Comparison of ENCODE assay signal across 1 cellular context in the genomic region with DNA sequence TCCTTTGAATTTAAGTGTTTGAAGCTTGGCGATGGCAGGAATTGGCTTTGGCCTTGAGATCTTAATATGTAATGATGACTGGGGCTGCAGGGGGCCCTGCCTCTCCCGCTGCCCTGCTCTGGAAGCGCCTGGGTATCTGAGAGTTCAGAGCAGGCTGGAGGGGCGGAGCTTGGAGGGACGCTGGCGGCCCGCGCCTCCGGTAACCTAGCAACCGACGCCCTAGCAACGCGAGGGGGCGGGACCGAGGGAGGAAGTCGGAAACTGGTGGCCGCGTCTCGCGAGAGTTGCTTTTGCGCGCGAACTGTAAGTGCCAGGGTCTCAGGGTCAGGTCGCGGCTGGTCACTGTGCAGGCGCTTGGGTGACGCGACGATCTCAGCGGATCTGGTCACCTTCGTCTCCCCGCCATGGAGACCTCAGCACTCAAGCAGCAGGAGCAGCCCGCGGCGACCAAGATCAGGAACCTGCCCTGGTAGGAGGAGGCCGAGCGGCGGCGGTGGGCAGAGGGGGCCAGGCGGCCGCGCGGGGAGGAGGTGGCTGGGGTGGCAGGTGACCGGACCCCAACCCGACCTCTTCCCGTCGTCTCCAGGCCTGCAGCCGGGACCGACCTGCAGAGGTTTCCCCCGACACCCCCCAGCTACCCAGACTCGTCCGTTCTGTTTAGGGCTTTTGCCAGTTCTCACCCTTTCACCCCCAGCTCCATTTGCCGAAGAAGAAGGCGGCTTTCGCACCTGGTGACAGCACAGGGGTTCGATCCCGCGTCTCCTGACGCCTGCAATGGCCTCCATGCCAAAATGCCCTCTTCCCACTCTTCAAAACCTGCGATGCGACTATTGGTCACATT.
TF ChIP-seq lines count a peak whose summit lies in the region.

A gene with protein sequence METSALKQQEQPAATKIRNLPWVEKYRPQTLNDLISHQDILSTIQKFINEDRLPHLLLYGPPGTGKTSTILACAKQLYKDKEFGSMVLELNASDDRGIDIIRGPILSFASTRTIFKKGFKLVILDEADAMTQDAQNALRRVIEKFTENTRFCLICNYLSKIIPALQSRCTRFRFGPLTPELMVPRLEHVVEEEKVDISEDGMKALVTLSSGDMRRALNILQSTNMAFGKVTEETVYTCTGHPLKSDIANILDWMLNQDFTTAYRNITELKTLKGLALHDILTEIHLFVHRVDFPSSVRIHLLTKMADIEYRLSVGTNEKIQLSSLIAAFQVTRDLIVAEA (plus strand): TSS at position 280 of the 841 bp plus-strand sequence. CDS start 125 bp downstream, at position 405.

TF ChIP-seq in HepG2, 621 proteins besides CTCF, POLR2A, EP300 and RAD21 (continued from another document and continues in another):
- TF ChIP-seq MAZ (IDR thresholded peaks at IDR 0.05; ENCODE audit: borderline replicate concordance, low read depth, low read length) (peak; percentile 40; the same call in 1 of the 2 replicates), MAZ (CRISPR knock-in tag; IDR thresholded peaks at IDR 0.05; ENCODE audit: low read depth) (no peak), HHEX (CRISPR knock-in tag; IDR thresholded peaks at IDR 0.05) (no peak), KLF13 (CRISPR knock-in tag; IDR thresholded peaks at IDR 0.05) (0 out of 2 replicates have a peak, but pooled peaks have one; percentile 49), MIER3 (CRISPR knock-in tag; IDR thresholded peaks at IDR 0.05; ENCODE audit: borderline replicate concordance) (peak; percentile 64; the same call in 1 of the 2 replicates), FOXA3 (CRISPR knock-in tag; IDR thresholded peaks at IDR 0.05) (peak; percentile 50; the same call in 1 of the 2 replicates), XRCC5 (optimal IDR thresholded peaks at IDR 0.05; ENCODE audit: low read length) (no peak), MXD4 (CRISPR knock-in tag; IDR thresholded peaks at IDR 0.05) (peak; percentile 89), MLLT10 (CRISPR knock-in tag; IDR thresholded peaks at IDR 0.05) (no peak), SIN3B (IDR thresholded peaks at IDR 0.05; ENCODE audit: low read length) (peak; percentile 87), ARNT (IDR thresholded peaks at IDR 0.05) (no peak), MYNN (CRISPR knock-in tag; IDR thresholded peaks at IDR 0.05; ENCODE audit: low read depth) (0 out of 2 replicates have a peak, but pooled peaks have one; percentile 48), SAP130 (CRISPR knock-in tag; IDR thresholded peaks at IDR 0.05; ENCODE audit: low read depth) (peak; percentile 98), ZNF605 (CRISPR knock-in tag; IDR thresholded peaks at IDR 0.05) (peak; percentile 92), HOXD1 (CRISPR knock-in tag; IDR thresholded peaks at IDR 0.05) (0 out of 2 replicates have a peak, but pooled peaks have one; percentile 55), ZNF879 (CRISPR knock-in tag; IDR thresholded peaks at IDR 0.05) (no peak), CREM (IDR thresholded peaks at IDR 0.05) (peak; percentile 44; the same call in 1 of the 2 replicates), CREM (CRISPR knock-in tag; IDR thresholded peaks at IDR 0.05) (no peak), ZNF292 (CRISPR knock-in tag; IDR thresholded peaks at IDR 0.05; ENCODE audit: borderline replicate concordance, low read depth) (0 out of 2 replicates have a peak, but pooled peaks have one; percentile 30), ATAD3A (CRISPR knock-in tag; IDR thresholded peaks at IDR 0.05) (no peak), ZNF724P (CRISPR knock-in tag; IDR thresholded peaks at IDR 0.05; ENCODE audit: borderline replicate concordance) (peak; percentile 71; the same call in 1 of the 2 replicates), HNRNPLL (IDR thresholded peaks at IDR 0.05; ENCODE audit: low read depth, low read length, poor library complexity, severe bottlenecking) (peak; percentile 35), MYC (CRISPR knock-in tag; IDR thresholded peaks at IDR 0.05; ENCODE audit: borderline replicate concordance) (peak; percentile 76; the same call in 1 of the 2 replicates), FOXO1 (CRISPR knock-in tag; IDR thresholded peaks at IDR 0.05) (peak; percentile 34; the same call in 1 of the 2 replicates), ZFP41 (CRISPR knock-in tag; IDR thresholded peaks at IDR 0.05; ENCODE audit: borderline replicate concordance) (peak; percentile 87; the same call in 1 of the 2 replicates), ZNF430 (CRISPR knock-in tag; IDR thresholded peaks at IDR 0.05) (peak; percentile 79; the same call in 1 of the 2 replicates), CREB3 (CRISPR knock-in tag; IDR thresholded peaks at IDR 0.05) (0 out of 2 replicates have a peak, but pooled peaks have one; percentile 39), HMGXB3 (CRISPR knock-in tag; IDR thresholded peaks at IDR 0.05; ENCODE audit: borderline replicate concordance) (0 out of 2 replicates have a peak, but pooled peaks have one; percentile 47), ZNF225 (CRISPR knock-in tag; IDR thresholded peaks at IDR 0.05) (0 out of 2 replicates have a peak, but pooled peaks have one; percentile 61), MTA1 (CRISPR knock-in tag; IDR thresholded peaks at IDR 0.05; ENCODE audit: borderline replicate concordance) (no peak; the same call in 1 of the 2 replicates), ZNF280B (CRISPR knock-in tag; IDR thresholded peaks at IDR 0.05; ENCODE audit: borderline replicate concordance) (peak; percentile 73; the same call in 1 of the 2 replicates), MIER2 (CRISPR knock-in tag; IDR thresholded peaks at IDR 0.05) (peak; percentile 24; the same call in 1 of the 2 replicates), SMAD9 (CRISPR knock-in tag; IDR thresholded peaks at IDR 0.05) (no peak), TFDP2 (CRISPR knock-in tag; IDR thresholded peaks at IDR 0.05) (peak; percentile 99), NR2C2 (CRISPR knock-in tag; IDR thresholded peaks at IDR 0.05; ENCODE audit: borderline replicate concordance) (peak; percentile 86), ZNF598 (CRISPR knock-in tag; IDR thresholded peaks at IDR 0.05; ENCODE audit: borderline replicate concordance) (peak; percentile 83; the same call in 1 of the 2 replicates), REPIN1 (CRISPR knock-in tag; IDR thresholded peaks at IDR 0.05; ENCODE audit: borderline replicate concordance, low read depth) (peak; percentile 65; the same call in 1 of the 2 replicates), TMF1 (CRISPR knock-in tag; IDR thresholded peaks at IDR 0.05; ENCODE audit: low read depth) (peak; percentile 88), MAFG (CRISPR knock-in tag; IDR thresholded peaks at IDR 0.05) (peak; percentile 37; the same call in 1 of the 2 replicates), TSC22D2 (CRISPR knock-in tag; IDR thresholded peaks at IDR 0.05; ENCODE audit: borderline replicate concordance) (peak; percentile 61; the same call in 1 of the 2 replicates), ATF7-NPFF (CRISPR knock-in tag; IDR thresholded peaks at IDR 0.05; ENCODE audit: low read depth) (peak; percentile 80)
- TF ChIP-seq, protein P1, sequence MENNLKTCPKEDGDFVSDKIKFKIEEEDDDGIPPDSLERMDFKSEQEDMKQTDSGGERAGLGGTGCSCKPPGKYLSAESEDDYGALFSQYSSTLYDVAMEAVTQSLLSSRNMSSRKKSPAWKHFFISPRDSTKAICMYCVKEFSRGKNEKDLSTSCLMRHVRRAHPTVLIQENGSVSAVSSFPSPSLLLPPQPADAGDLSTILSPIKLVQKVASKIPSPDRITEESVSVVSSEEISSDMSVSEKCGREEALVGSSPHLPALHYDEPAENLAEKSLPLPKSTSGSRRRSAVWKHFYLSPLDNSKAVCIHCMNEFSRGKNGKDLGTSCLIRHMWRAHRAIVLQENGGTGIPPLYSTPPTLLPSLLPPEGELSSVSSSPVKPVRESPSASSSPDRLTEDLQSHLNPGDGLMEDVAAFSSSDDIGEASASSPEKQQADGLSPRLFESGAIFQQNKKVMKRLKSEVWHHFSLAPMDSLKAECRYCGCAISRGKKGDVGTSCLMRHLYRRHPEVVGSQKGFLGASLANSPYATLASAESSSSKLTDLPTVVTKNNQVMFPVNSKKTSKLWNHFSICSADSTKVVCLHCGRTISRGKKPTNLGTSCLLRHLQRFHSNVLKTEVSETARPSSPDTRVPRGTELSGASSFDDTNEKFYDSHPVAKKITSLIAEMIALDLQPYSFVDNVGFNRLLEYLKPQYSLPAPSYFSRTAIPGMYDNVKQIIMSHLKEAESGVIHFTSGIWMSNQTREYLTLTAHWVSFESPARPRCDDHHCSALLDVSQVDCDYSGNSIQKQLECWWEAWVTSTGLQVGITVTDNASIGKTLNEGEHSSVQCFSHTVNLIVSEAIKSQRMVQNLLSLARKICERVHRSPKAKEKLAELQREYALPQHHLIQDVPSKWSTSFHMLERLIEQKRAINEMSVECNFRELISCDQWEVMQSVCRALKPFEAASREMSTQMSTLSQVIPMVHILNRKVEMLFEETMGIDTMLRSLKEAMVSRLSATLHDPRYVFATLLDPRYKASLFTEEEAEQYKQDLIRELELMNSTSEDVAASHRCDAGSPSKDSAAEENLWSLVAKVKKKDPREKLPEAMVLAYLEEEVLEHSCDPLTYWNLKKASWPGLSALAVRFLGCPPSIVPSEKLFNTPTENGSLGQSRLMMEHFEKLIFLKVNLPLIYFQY (CRISPR knock-in tag; IDR thresholded peaks at IDR 0.05; ENCODE audit: borderline replicate concordance), result 0 out of 2 replicates have a peak, but pooled peaks have one; percentile 22
- TF ChIP-seq, protein P2, sequence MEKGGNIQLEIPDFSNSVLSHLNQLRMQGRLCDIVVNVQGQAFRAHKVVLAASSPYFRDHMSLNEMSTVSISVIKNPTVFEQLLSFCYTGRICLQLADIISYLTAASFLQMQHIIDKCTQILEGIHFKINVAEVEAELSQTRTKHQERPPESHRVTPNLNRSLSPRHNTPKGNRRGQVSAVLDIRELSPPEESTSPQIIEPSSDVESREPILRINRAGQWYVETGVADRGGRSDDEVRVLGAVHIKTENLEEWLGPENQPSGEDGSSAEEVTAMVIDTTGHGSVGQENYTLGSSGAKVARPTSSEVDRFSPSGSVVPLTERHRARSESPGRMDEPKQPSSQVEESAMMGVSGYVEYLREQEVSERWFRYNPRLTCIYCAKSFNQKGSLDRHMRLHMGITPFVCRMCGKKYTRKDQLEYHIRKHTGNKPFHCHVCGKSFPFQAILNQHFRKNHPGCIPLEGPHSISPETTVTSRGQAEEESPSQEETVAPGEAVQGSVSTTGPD (CRISPR knock-in tag; IDR thresholded peaks at IDR 0.05), result no peak
- TF ChIP-seq, protein P3, sequence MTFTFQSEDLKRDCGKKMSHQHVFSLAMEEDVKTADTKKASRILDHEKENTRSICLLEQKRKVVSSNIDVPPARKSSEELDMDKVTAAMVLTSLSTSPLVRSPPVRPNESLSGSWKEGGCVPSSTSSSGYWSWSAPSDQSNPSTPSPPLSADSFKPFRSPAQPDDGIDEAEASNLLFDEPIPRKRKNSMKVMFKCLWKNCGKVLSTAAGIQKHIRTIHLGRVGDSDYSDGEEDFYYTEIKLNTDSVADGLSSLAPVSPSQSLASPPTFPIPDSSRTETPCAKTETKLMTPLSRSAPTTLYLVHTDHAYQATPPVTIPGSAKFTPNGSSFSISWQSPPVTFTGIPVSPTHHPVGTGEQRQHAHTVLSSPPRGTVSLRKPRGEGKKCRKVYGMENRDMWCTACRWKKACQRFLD (CRISPR knock-in tag; IDR thresholded peaks at IDR 0.05; ENCODE audit: borderline replicate concordance), result 0 out of 2 replicates have a peak, but pooled peaks have one; percentile 45
